1 cellular context compared by ENCODE assay signal in the genomic region with DNA sequence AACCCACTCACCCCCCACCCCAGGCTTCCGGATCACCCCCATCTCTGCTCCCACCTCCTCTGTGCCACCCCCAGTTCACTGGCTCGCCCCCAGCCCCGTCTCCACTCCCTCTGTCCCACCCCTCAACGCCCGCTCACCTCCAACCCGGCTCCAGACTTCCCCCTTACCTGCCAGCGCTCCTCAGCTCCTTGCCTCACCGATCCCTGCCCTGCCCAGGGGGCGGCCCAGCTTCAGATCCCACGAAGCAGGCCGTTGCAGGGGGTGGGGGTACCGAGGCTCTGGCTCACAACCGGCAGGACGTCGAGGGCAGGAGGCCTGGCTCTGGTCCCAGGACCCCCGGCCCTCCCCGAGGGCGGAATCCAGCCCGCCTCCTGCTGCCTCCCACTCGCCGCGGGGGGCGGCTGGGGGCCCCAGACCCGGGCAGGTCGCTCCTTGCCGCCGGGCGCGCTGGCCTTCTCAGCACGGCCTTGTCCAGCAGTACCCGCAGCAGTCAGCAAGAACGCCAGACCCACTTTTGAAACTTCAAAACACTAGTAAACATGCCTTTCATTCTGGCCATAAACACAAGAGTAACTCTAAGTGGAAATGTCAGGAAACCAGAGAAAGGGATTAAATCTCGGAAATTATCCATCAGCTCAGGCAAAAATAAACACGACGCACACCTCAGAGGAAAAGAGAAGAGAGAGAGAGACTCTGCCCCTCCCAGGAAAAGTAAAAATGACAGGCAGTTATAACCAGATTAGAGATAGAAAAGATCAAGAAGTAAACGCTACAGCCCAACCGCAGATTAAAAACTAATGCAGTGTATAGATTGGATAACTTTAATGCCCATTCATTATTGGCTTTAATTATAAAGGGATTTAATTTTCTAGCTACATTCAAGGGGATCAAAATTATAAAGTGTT.
TF ChIP-seq lines count a peak whose summit lies in the region.

No MANE protein-coding gene starts in this region.

TF ChIP-seq in H1, 55 proteins besides CTCF, POLR2A, EP300 and RAD21:
- TF ChIP-seq KDM4A (IDR thresholded peaks at IDR 0.05; ENCODE audit: low read depth, low read length, severe bottlenecking) (peak; percentile 14), EZH2 (IDR thresholded peaks at IDR 0.05; ENCODE audit: low read depth, low read length, severe bottlenecking) (peak; percentile 66), GABPA (IDR thresholded peaks at IDR 0.05; ENCODE audit: borderline replicate concordance, insufficient read depth, low read length) (no peak), ATF2 (IDR thresholded peaks at IDR 0.05; ENCODE audit: low read length) (no peak), HDAC6 (IDR thresholded peaks at IDR 0.05; ENCODE audit: low read depth, low read length) (no peak)
